Comparison of ENCODE assay signal across 12 cellular contexts in genomic region chr4:54547299-54548097, GRCh38.
DNase-seq lines count a peak whose midpoint lies in the region; ATAC-seq and TF ChIP-seq lines count a peak whose summit lies in the region.
"Had no signal": no experiment of that assay in that cellular context is flagged by ENCODE, and none has a peak within 500 bp of the region (broad histone marks: within the 10 kb centered on the region; RNA-seq: fewer than 3 reads in every experiment).

No MANE protein-coding gene starts in this region.

- no peaks in the 10 kb centered on the region for H3K9me3 Mint-ChIP-seq in activated CD4-positive, alpha-beta memory T cell treated with anti-CD3 and anti-CD28 coated beads for 36 hours
- H3K9me3 Mint-ChIP-seq in activated CD4-positive, alpha-beta memory T cell treated with anti-CD3 and anti-CD28 coated beads, Interleukin-2, amount 10 ng/mL, durations not matched to agents 7 days and 5 days = no peaks in the 10 kb centered on the region

- H3K27me3 ChIP-seq in stomach = no peaks in the 10 kb centered on the region
- no peaks in the 10 kb centered on the region for H3K27me3 ChIP-seq in smooth muscle cell (ENCODE audit: low read depth)
- no peaks in the 10 kb centered on the region for H3K27me3 ChIP-seq in right cardiac atrium (ENCODE audit: control insufficient read depth, insufficient read depth)
- H3K27me3 ChIP-seq: right atrium auricular region, SJSA1, uterus had no signal

- no peak overlapping the region for H3K4me2 ChIP-seq in smooth muscle cell

- no peaks in the 10 kb centered on the region for H4K20me1 ChIP-seq in smooth muscle cell (ENCODE audit: low read depth)

- H3K9ac ChIP-seq in smooth muscle cell (ENCODE audit: low read depth) = no peak overlapping the region

- POLR2A ChIA-PET in activated CD4-positive, alpha-beta memory T cell treated with anti-CD3 and anti-CD28 coated beads for 36 hours (lab: Charles Lee) = no interaction called here
- POLR2A ChIA-PET in activated CD4-positive, alpha-beta memory T cell treated with anti-CD3 and anti-CD28 coated beads, Interleukin-2, amount 10 ng/mL, durations not matched to agents 7 days and 5 days (lab: Charles Lee) = no interaction called here

- no peaks in the 10 kb centered on the region for H3K36me3 Mint-ChIP-seq in activated CD4-positive, alpha-beta memory T cell treated with anti-CD3 and anti-CD28 coated beads for 36 hours
- no peaks in the 10 kb centered on the region for H3K36me3 Mint-ChIP-seq in activated CD4-positive, alpha-beta memory T cell treated with anti-CD3 and anti-CD28 coated beads, Interleukin-2, amount 10 ng/mL, durations not matched to agents 7 days and 5 days (ENCODE audit: low read depth)

- H3K9me3 ChIP-seq in stomach = no peaks in the 10 kb centered on the region
- H3K9me3 ChIP-seq in smooth muscle cell (replicated peaks; ENCODE audit: low read depth) = no peaks in the 10 kb centered on the region
- H3K9me3 ChIP-seq in right cardiac atrium (ENCODE audit: control insufficient read depth, low read length) = no peaks in the 10 kb centered on the region
- H3K9me3 ChIP-seq: right atrium auricular region, SJSA1, uterus had no signal

- H3K36me3 ChIP-seq in stomach (no peaks in the 10 kb centered on the region), smooth muscle cell (ENCODE audit: low read depth) (no peaks in the 10 kb centered on the region)
- H3K36me3 ChIP-seq: right atrium auricular region, SJSA1, uterus had no signal

- TF ChIP-seq EP300 in stomach (IDR thresholded peaks at IDR 0.05) = no peak

- TF ChIP-seq CTCF in stomach (IDR thresholded peaks at IDR 0.05) = no peak
- TF ChIP-seq CTCF in smooth muscle cell (IDR thresholded peaks at IDR 0.05; ENCODE audit: borderline replicate concordance, insufficient read depth, poor library complexity, severe bottlenecking) = no peak

- TF ChIP-seq POLR2A in stomach (IDR thresholded peaks at IDR 0.05) = no peak

- H3K27ac ChIP-seq in stomach (peak overlapping the region; percentile 68 to 85 (median 80)), smooth muscle cell (ENCODE audit: low read depth) (no peak overlapping the region), right cardiac atrium (ENCODE audit: low read length) (no peak overlapping the region)
- H3K27ac ChIP-seq: right atrium auricular region, SJSA1, uterus had no signal

- no peaks in the 10 kb centered on the region for H3K27me3 Mint-ChIP-seq in activated CD4-positive, alpha-beta memory T cell treated with anti-CD3 and anti-CD28 coated beads for 36 hours
- H3K27me3 Mint-ChIP-seq in activated CD4-positive, alpha-beta memory T cell treated with anti-CD3 and anti-CD28 coated beads, Interleukin-2, amount 10 ng/mL, durations not matched to agents 7 days and 5 days = no peaks in the 10 kb centered on the region

- H3K27ac Mint-ChIP-seq in activated CD4-positive, alpha-beta memory T cell treated with anti-CD3 and anti-CD28 coated beads for 36 hours = no peak overlapping the region
- H3K27ac Mint-ChIP-seq in activated CD4-positive, alpha-beta memory T cell treated with anti-CD3 and anti-CD28 coated beads, Interleukin-2, amount 10 ng/mL, durations not matched to agents 7 days and 5 days = no peak overlapping the region

- H3K79me2 ChIP-seq in smooth muscle cell (ENCODE audit: low read depth) = no peaks in the 10 kb centered on the region

- peaks cover 5% of the 10 kb centered on the region for H3F3A ChIP-seq in smooth muscle cell (ENCODE audit: low read depth)

- WGBS in stomach, 5 donors = 12 to 38% (median 25%) methylated on average over 7 of the region's 7 CpGs
- WGBS in smooth muscle cell (ENCODE audit: low lambda C conversion rate) = 81% methylated on average over 7 of the region's 7 CpGs
- WGBS in right cardiac atrium = 59% methylated on average over 7 of the region's 7 CpGs

- H2AFZ ChIP-seq in smooth muscle cell (ENCODE audit: low read depth) = no peak overlapping the region

- H3K4me1 Mint-ChIP-seq in activated CD4-positive, alpha-beta memory T cell treated with anti-CD3 and anti-CD28 coated beads for 36 hours (ENCODE audit: low read depth) = peaks cover 4% of the 10 kb centered on the region
- H3K4me1 Mint-ChIP-seq in activated CD4-positive, alpha-beta memory T cell treated with anti-CD3 and anti-CD28 coated beads, Interleukin-2, amount 10 ng/mL, durations not matched to agents 7 days and 5 days = peaks cover 2% of the 10 kb centered on the region

- no peak overlapping the region for H3K4me3 ChIP-seq in stomach
- H3K4me3 ChIP-seq in smooth muscle cell = no peak overlapping the region
- no peak overlapping the region for H3K4me3 ChIP-seq in right cardiac atrium (ENCODE audit: low read length)
- H3K4me3 ChIP-seq: right atrium auricular region, SJSA1, uterus had no signal

- intact Hi-C loops in activated CD4-positive, alpha-beta memory T cell treated with anti-CD3 and anti-CD28 coated beads for 36 hours (cut with micrococcal nuclease) = no loop called here
- intact Hi-C loops in stomach (cut with DNase I; ENCODE audit: low total_unique reads) = no loop called here
- intact Hi-C loops in right cardiac atrium (cut with DNase I) = no loop called here

- ATAC-seq in HG03135 (IDR thresholded peaks at IDR 0.05; ENCODE audit: unreplicated experiment) (peak; percentile 65), HG02970 (IDR thresholded peaks at IDR 0.05; ENCODE audit: low FRiP score, unreplicated experiment) (no peak), right cardiac atrium (no peak)
- ATAC-seq: HCT116 had no signal

- CTCF ChIA-PET in activated CD4-positive, alpha-beta memory T cell treated with anti-CD3 and anti-CD28 coated beads for 36 hours (lab: Charles Lee) = interaction anchor here (0.9 kb wide), 1 partner anchor 103 kb away, joined by 3 read pairs; no protein-coding TSS in a partner anchor
- CTCF ChIA-PET in activated CD4-positive, alpha-beta memory T cell treated with anti-CD3 and anti-CD28 coated beads, Interleukin-2, amount 10 ng/mL, durations not matched to agents 7 days and 5 days (lab: Charles Lee) = no interaction called here

- H3K4me1 ChIP-seq in stomach (peaks cover 10 to 20% (median 12%) of the 10 kb centered on the region in 4 donors), smooth muscle cell (ENCODE audit: low read depth) (peaks cover 2% of the 10 kb centered on the region), right cardiac atrium (ENCODE audit: control insufficient read depth, insufficient read depth, low read length) (no peaks in the 10 kb centered on the region)
- H3K4me1 ChIP-seq: right atrium auricular region, SJSA1, uterus had no signal

- DNase-seq in activated CD4-positive, alpha-beta memory T cell treated with anti-CD3 and anti-CD28 coated beads for 36 hours = peak; percentile 13
- DNase-seq in activated CD4-positive, alpha-beta memory T cell treated with anti-CD3 and anti-CD28 coated beads, Interleukin-2, amount 10 ng/mL, durations not matched to agents 7 days and 5 days = no peak
- DNase-seq in SHP77 treated with DMSO at 0.1 percent for 48 hours (lab: John Stamatoyannopoulos, UW) (peak; percentile 42), stomach (peak; percentile 45), smooth muscle cell (lab: John Stamatoyannopoulos, UW; ENCODE audit: unreplicated experiment) (no peak), right cardiac atrium (no peak)
- DNase-seq: uterus had no signal

- no peak overlapping the region for H3K4me3 Mint-ChIP-seq in activated CD4-positive, alpha-beta memory T cell treated with anti-CD3 and anti-CD28 coated beads for 36 hours
- H3K4me3 Mint-ChIP-seq in activated CD4-positive, alpha-beta memory T cell treated with anti-CD3 and anti-CD28 coated beads, Interleukin-2, amount 10 ng/mL, durations not matched to agents 7 days and 5 days = no peak overlapping the region

Comparison
In these comparisons a context has a peak if more than half of its experiments do, and no peak if none do; other contexts are left out.
1. DNase-seq: peak in activated CD4-positive, alpha-beta memory T cell treated with anti-CD3 and anti-CD28 coated beads for 36 hours (single experiment), SHP77 treated with DMSO at 0.1 percent for 48 hours (single experiment) and stomach (single experiment); none in activated CD4-positive, alpha-beta memory T cell treated with anti-CD3 and anti-CD28 coated beads, Interleukin-2, amount 10 ng/mL, durations not matched to agents 7 days and 5 days (single experiment), smooth muscle cell (single experiment) and right cardiac atrium (0 of 3).
2. H3K27ac ChIP-seq: peak in stomach (5 of 5); none in smooth muscle cell (single experiment) and right cardiac atrium (single experiment).